In genomic region chr18:45212186-45213039, GRCh38 we compare ENCODE assay signal across 8 cellular contexts.
DNase-seq lines count a peak whose midpoint lies in the region; TF ChIP-seq lines count a peak whose summit lies in the region.

No MANE protein-coding gene starts in this region.

- H2AFZ ChIP-seq in Loucy (ENCODE audit: low read length) = peak overlapping the region; percentile 61
- H2AFZ ChIP-seq in osteoblast (ENCODE audit: low read length) = peak overlapping the region; percentile 57

- TF ChIP-seq POLR2A in tibial nerve (IDR thresholded peaks at IDR 0.05) = no peak

- H3K36me3 ChIP-seq in Loucy (ENCODE audit: insufficient read depth, low read length) (no peaks in the 10 kb centered on the region), osteoblast (ENCODE audit: insufficient read depth, low read length) (no peaks in the 10 kb centered on the region), tibial nerve (no peaks in the 10 kb centered on the region)

- H3K4me1 Mint-ChIP-seq in activated T-helper 1 cell treated with anti-CD3 and anti-CD28 coated beads, Interleukin-12 subunit alpha, Interleukin-12 subunit beta, Interleukin-2, Interleukin-4 antibody, amounts not matched to agents 30 ng/mL and 10 ng/mL and 1 ng/mL, durations not matched to agents 14 hours and 24 hours and 36 hours (ENCODE audit: low read depth) = no peaks in the 10 kb centered on the region

- TF ChIP-seq CTCF in GM10248 (IDR thresholded peaks at IDR 0.05; ENCODE audit: control extremely low read depth, extremely low read depth, low read depth, missing control alignments) (peak; percentile 95), Loucy (conservative IDR thresholded peaks at IDR 0.05; ENCODE audit: low read length) (peak; percentile 100), osteoblast (IDR thresholded peaks at IDR 0.05; ENCODE audit: extremely low read depth, low read depth, low read length) (peak; percentile 100), tibial nerve (IDR thresholded peaks at IDR 0.05) (peak; percentile 66 to 91 (median 80))

- H3K9me3 Mint-ChIP-seq in activated T-helper 1 cell treated with anti-CD3 and anti-CD28 coated beads, Interleukin-12 subunit alpha, Interleukin-12 subunit beta, Interleukin-2, Interleukin-4 antibody, amounts not matched to agents 30 ng/mL and 10 ng/mL and 1 ng/mL, durations not matched to agents 14 hours and 24 hours and 36 hours = no peaks in the 10 kb centered on the region

- 59 to 61% methylated on average over 13 of the region's 13 CpGs for WGBS in tibial nerve, 2 donors

- no peak overlapping the region for H3K9ac ChIP-seq in Loucy (ENCODE audit: low read depth, low read length, poor library complexity, severe bottlenecking)

- POLR2A ChIA-PET in GM10248 (lab: Yijun Ruan, JAX) = no interaction called here

- H3K4me2 ChIP-seq in Loucy (ENCODE audit: low read depth, low read length, poor library complexity, severe bottlenecking) = no peak overlapping the region
- no peak overlapping the region for H3K4me2 ChIP-seq in osteoblast (ENCODE audit: insufficient read depth, low read length)

- H3K4me3 Mint-ChIP-seq in activated T-helper 1 cell treated with anti-CD3 and anti-CD28 coated beads, Interleukin-12 subunit alpha, Interleukin-12 subunit beta, Interleukin-2, Interleukin-4 antibody, amounts not matched to agents 30 ng/mL and 10 ng/mL and 1 ng/mL, durations not matched to agents 14 hours and 24 hours and 36 hours = no peak overlapping the region

- CTCF ChIA-PET in GM10248 (lab: Yijun Ruan, JAX) = interaction anchor here (0.5 to 3.2 kb wide), 102 partner anchors 9 to 1590 kb away, joined by 3 to 50 read pairs (median 4); no protein-coding TSS in a partner anchor

- H4K20me1 ChIP-seq in Loucy (ENCODE audit: insufficient read depth, low read length, poor library complexity, severe bottlenecking) (no peaks in the 10 kb centered on the region), osteoblast (ENCODE audit: insufficient read depth, low read length) (no peaks in the 10 kb centered on the region)

- H3K27ac ChIP-seq in osteoblast (ENCODE audit: low read depth, low read length) = no peak overlapping the region
- H3K27ac ChIP-seq in tibial nerve = no peak overlapping the region

- DNase-seq in GM10248 (ENCODE audit: extremely low spot score) (peak; percentile 59), HCEC 1CT (peak; percentile 28), RPMI8226 (peak; percentile 88), foreskin melanocyte (peak; percentile 68), osteoblast (ENCODE audit: insufficient read length, low spot score, missing footprints) (no peak), tibial nerve (ENCODE audit: low spot score in 2 of 2) (peak; percentile 67 to 88)
- peak; percentile 62 for DNase-seq in activated T-helper 1 cell treated with anti-CD3 and anti-CD28 coated beads, Interleukin-12 subunit alpha, Interleukin-12 subunit beta, Interleukin-2, Interleukin-4 antibody, amounts not matched to agents 30 ng/mL and 10 ng/mL and 1 ng/mL, durations not matched to agents 14 hours and 24 hours and 36 hours (ENCODE audit: low spot score)

- H3F3A ChIP-seq in Loucy (ENCODE audit: low read depth) = no peaks in the 10 kb centered on the region

- H3K36me3 Mint-ChIP-seq in activated T-helper 1 cell treated with anti-CD3 and anti-CD28 coated beads, Interleukin-12 subunit alpha, Interleukin-12 subunit beta, Interleukin-2, Interleukin-4 antibody, amounts not matched to agents 30 ng/mL and 10 ng/mL and 1 ng/mL, durations not matched to agents 14 hours and 24 hours and 36 hours (ENCODE audit: low read depth) = no peaks in the 10 kb centered on the region

- H3K79me2 ChIP-seq in Loucy (ENCODE audit: insufficient read depth, low read length) (no peaks in the 10 kb centered on the region), osteoblast (ENCODE audit: insufficient read depth, low read length) (no peaks in the 10 kb centered on the region)

- H3K9me3 ChIP-seq in Loucy (ENCODE audit: insufficient read depth, low read depth, low read length) (no peaks in the 10 kb centered on the region), osteoblast (ENCODE audit: low read depth, low read length) (no peaks in the 10 kb centered on the region), tibial nerve (no peaks in the 10 kb centered on the region)

- peaks cover 6% of the 10 kb centered on the region for H3K4me1 ChIP-seq in Loucy (ENCODE audit: insufficient read depth, low read length, poor library complexity, severe bottlenecking)
- H3K4me1 ChIP-seq in osteoblast (ENCODE audit: insufficient read depth, low read length) = peaks cover 7% of the 10 kb centered on the region
- H3K4me1 ChIP-seq in tibial nerve = no peaks in the 10 kb centered on the region

- TF ChIP-seq EP300 in tibial nerve (IDR thresholded peaks at IDR 0.05) = no peak

- H3K4me3 ChIP-seq in Loucy (ENCODE audit: low read length, poor library complexity, severe bottlenecking) (no peak overlapping the region), osteoblast (ENCODE audit: insufficient read depth, low read length) (no peak overlapping the region), tibial nerve (no peak overlapping the region)

- H3K27ac Mint-ChIP-seq in activated T-helper 1 cell treated with anti-CD3 and anti-CD28 coated beads, Interleukin-12 subunit alpha, Interleukin-12 subunit beta, Interleukin-2, Interleukin-4 antibody, amounts not matched to agents 30 ng/mL and 10 ng/mL and 1 ng/mL, durations not matched to agents 14 hours and 24 hours and 36 hours = no peak overlapping the region

- intact Hi-C loops in activated T-helper 1 cell treated with anti-CD3 and anti-CD28 coated beads, Interleukin-12 subunit alpha, Interleukin-12 subunit beta, Interleukin-2, Interleukin-4 antibody, amounts not matched to agents 30 ng/mL and 10 ng/mL and 1 ng/mL, durations not matched to agents 14 hours and 24 hours and 36 hours (cut with micrococcal nuclease) = loop anchor here (1.0 to 10.0 kb wide), 7 partner anchors 320 to 1591 kb away; no protein-coding TSS in a partner anchor

- H3K27me3 ChIP-seq in Loucy (ENCODE audit: insufficient read depth, low read length, poor library complexity, severe bottlenecking) = no peaks in the 10 kb centered on the region
- no peaks in the 10 kb centered on the region for H3K27me3 ChIP-seq in osteoblast (ENCODE audit: insufficient read depth, low read length)
- no peaks in the 10 kb centered on the region for H3K27me3 ChIP-seq in tibial nerve

- no peaks in the 10 kb centered on the region for H3K9me2 ChIP-seq in Loucy (replicated peaks; ENCODE audit: low read depth, low read length)

- peaks cover 7% of the 10 kb centered on the region for H3K27me3 Mint-ChIP-seq in activated T-helper 1 cell treated with anti-CD3 and anti-CD28 coated beads, Interleukin-12 subunit alpha, Interleukin-12 subunit beta, Interleukin-2, Interleukin-4 antibody, amounts not matched to agents 30 ng/mL and 10 ng/mL and 1 ng/mL, durations not matched to agents 14 hours and 24 hours and 36 hours (ENCODE audit: insufficient read depth)
